9 cellular contexts compared by ENCODE assay signal in the genomic region with DNA sequence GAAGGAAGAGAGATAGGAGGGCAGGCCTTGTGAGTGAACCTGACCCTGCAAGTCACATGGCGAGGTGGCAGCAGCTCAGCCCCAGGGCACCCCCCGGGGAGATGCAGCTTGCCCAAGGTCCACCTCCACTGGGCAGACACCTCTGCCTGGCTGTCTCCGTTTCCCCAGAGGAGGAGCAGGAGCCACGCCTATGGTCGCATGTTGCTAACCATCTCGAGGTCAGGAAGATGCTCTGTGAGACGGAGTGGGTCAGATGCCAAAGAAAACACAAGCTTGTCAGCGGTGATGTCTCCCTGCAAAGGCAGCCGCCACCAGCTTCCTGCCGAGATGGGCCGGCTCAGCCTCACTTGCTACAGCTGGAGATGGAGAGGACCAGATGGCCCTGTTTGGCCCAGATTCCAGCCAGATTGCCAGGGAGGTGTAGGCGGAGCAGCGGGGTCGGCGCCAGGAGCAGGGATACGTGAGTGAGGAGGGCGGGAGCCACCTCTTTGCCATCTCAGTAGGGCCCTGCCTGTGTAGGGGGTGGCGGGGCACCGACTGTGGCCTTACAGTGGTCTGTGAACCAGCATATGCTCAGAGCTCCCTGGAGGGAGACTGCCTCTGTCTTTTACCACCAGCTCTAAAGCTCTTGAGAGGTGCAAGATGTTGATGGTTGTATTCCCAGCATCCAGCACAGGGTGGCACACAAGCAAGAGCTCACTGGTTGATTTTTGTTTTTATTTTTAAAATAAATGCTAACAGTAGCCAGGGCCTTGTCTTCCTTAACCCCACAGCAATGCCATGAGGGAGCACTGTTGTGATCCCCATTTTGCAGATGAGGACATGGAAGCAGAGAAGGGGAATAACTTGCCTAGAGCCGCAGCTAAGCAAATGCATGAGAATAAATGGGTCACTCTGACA.
DNase-seq lines count a peak whose midpoint lies in the region; ATAC-seq lines count a peak whose summit lies in the region.
"Had no signal": no experiment of that assay in that cellular context is flagged by ENCODE, and none has a peak within 500 bp of the region (broad histone marks: within the 10 kb centered on the region; RNA-seq: fewer than 3 reads in every experiment).

No MANE protein-coding gene starts in this region.

- peak; percentile 8 for ATAC-seq in activated naive CD8-positive, alpha-beta T cell treated with anti-CD3 and anti-CD28 coated beads, Interleukin-2, amount 50 U/mL, for 24 hours
- ATAC-seq in HG02610 (IDR thresholded peaks at IDR 0.05; ENCODE audit: unreplicated experiment) (no peak), HG02678 (IDR thresholded peaks at IDR 0.05; ENCODE audit: unreplicated experiment) (no peak)

- peak overlapping the region; percentile 72 for H3K27ac Mint-ChIP-seq in activated naive CD8-positive, alpha-beta T cell treated with anti-CD3 and anti-CD28 coated beads, Interleukin-2, amount 50 U/mL, for 24 hours

- H3K9me3 Mint-ChIP-seq in activated naive CD8-positive, alpha-beta T cell treated with anti-CD3 and anti-CD28 coated beads, Interleukin-2, amount 50 U/mL, for 24 hours = no peaks in the 10 kb centered on the region

- DNase-seq in EH (ENCODE audit: low read depth) = peak; percentile 43
- DNase-seq in NCI-H1694 treated with DMSO at 0.1 percent for 48 hours (lab: John Stamatoyannopoulos, UW) = peak; percentile 95
- DNase-seq in activated naive CD8-positive, alpha-beta T cell treated with anti-CD3 and anti-CD28 coated beads, Interleukin-2, amount 50 U/mL, for 24 hours = no peak
- DNase-seq in midbrain (lab: John Stamatoyannopoulos, UW) = peak; percentile 50
- DNase-seq in RKO (ENCODE audit: low spot score) = no peak
- DNase-seq in stimulated activated CD4-positive, alpha-beta T cell treated with anti-CD3 and anti-CD28 coated beads, Interleukin-4, amount 100 ng/mL, for 4 hours = no peak
- DNase-seq: effector memory CD4-positive, alpha-beta T cell had no signal

- peaks cover 61% of the 10 kb centered on the region for H3K4me1 Mint-ChIP-seq in activated naive CD8-positive, alpha-beta T cell treated with anti-CD3 and anti-CD28 coated beads, Interleukin-2, amount 50 U/mL, for 24 hours

- H3K27me3 Mint-ChIP-seq in activated naive CD8-positive, alpha-beta T cell treated with anti-CD3 and anti-CD28 coated beads, Interleukin-2, amount 50 U/mL, for 24 hours = no peaks in the 10 kb centered on the region

- peaks cover 32% of the 10 kb centered on the region for H3K36me3 Mint-ChIP-seq in activated naive CD8-positive, alpha-beta T cell treated with anti-CD3 and anti-CD28 coated beads, Interleukin-2, amount 50 U/mL, for 24 hours (ENCODE audit: low read depth)

- H3K4me3 Mint-ChIP-seq in activated naive CD8-positive, alpha-beta T cell treated with anti-CD3 and anti-CD28 coated beads, Interleukin-2, amount 50 U/mL, for 24 hours = no peak overlapping the region

Comparison
In these comparisons a context has a peak if more than half of its experiments do, and no peak if none do; other contexts are left out.
1. DNase-seq: peak in EH (single experiment), NCI-H1694 treated with DMSO at 0.1 percent for 48 hours (single experiment) and midbrain (single experiment); none in activated naive CD8-positive, alpha-beta T cell treated with anti-CD3 and anti-CD28 coated beads, Interleukin-2, amount 50 U/mL, for 24 hours (single experiment), RKO (single experiment) and stimulated activated CD4-positive, alpha-beta T cell treated with anti-CD3 and anti-CD28 coated beads, Interleukin-4, amount 100 ng/mL, for 4 hours (0 of 2).